ENCODE assay signal across 15 cellular contexts in genomic region chr4:110108960-110109359, GRCh38.
DNase-seq lines count a peak whose midpoint lies in the region; ATAC-seq and TF ChIP-seq lines count a peak whose summit lies in the region.
"Had no signal": no experiment of that assay in that cellular context is flagged by ENCODE, and none has a peak within 500 bp of the region (broad histone marks: within the 10 kb centered on the region; RNA-seq: fewer than 3 reads in every experiment).

No MANE protein-coding gene starts in this region.

- H3K79me2 ChIP-seq in GM23338 (replicated peaks; ENCODE audit: insufficient read depth), result peaks cover 70% of the 10 kb centered on the region

- H2AFZ ChIP-seq in GM23338, result no peak overlapping the region

- no peak overlapping the region for H3K4me3 ChIP-seq in GM23338
- no peak overlapping the region for H3K4me3 ChIP-seq in ovary
- H3K4me3 ChIP-seq: A549 had no signal

- no peaks in the 10 kb centered on the region for H3K27me3 ChIP-seq in GM23338 (ENCODE audit: insufficient read depth)
- H3K27me3 ChIP-seq in ovary, result no peaks in the 10 kb centered on the region
- H3K27me3 ChIP-seq: BE2C had no signal

- H3K27me3 Mint-ChIP-seq in GM23338 (ENCODE audit: insufficient read depth, low read depth, poor library complexity) (peaks cover 4% of the 10 kb centered on the region), mesothelial cell of epicardium (ENCODE audit: low read depth) (no peaks in the 10 kb centered on the region), immature natural killer cell (ENCODE audit: low read depth in 3 of 3) (no peaks in the 10 kb centered on the region)

- no peak overlapping the region for H3K4me2 ChIP-seq in GM23338

- H3K27ac ChIP-seq in GM23338 (ENCODE audit: low read depth) (peak overlapping the region; percentile 57; the same call in 1 of the 2 replicates), ovary (no peak overlapping the region)
- H3K27ac ChIP-seq: C4-2B had no signal

- no peak overlapping the region for H3K27ac Mint-ChIP-seq in GM23338
- peak overlapping the region; percentile 53 for H3K27ac Mint-ChIP-seq in mesothelial cell of epicardium
- H3K27ac Mint-ChIP-seq in immature natural killer cell, result no peak overlapping the region
- H3K27ac Mint-ChIP-seq: CD4-positive, alpha-beta memory T cell; IgD-negative memory B cell had no signal

- WGBS in ovary, 3 donors, result 93 to 99% (median 95%) methylated on average over 1 of the region's 1 CpG

- peaks cover 44% of the 10 kb centered on the region for H3K4me1 ChIP-seq in GM23338 (ENCODE audit: insufficient read depth)
- H3K4me1 ChIP-seq in ovary (ENCODE audit: insufficient read depth), result no peaks in the 10 kb centered on the region

- no peak for ATAC-seq in GM23338
- ATAC-seq: A549, HCT116 had no signal

- no peaks in the 10 kb centered on the region for H3K36me3 ChIP-seq in GM23338 (ENCODE audit: insufficient read depth)
- no peaks in the 10 kb centered on the region for H3K36me3 ChIP-seq in ovary

- no peaks in the 10 kb centered on the region for H3K9me2 ChIP-seq in GM23338 (ENCODE audit: insufficient read depth)

- peaks cover 18% of the 10 kb centered on the region; the same call in 2 of the 3 replicates for H3K36me3 Mint-ChIP-seq in GM23338 (ENCODE audit: low read depth)
- no peaks in the 10 kb centered on the region for H3K36me3 Mint-ChIP-seq in mesothelial cell of epicardium
- peaks cover 4 to 19% (median 14%) of the 10 kb centered on the region in 3 donors for H3K36me3 Mint-ChIP-seq in immature natural killer cell
- H3K36me3 Mint-ChIP-seq: IgD-negative memory B cell had no signal

- DNase-seq in GM23338 (ENCODE audit: low spot score), result no peak
- peak in 2 of 3 experiments; percentile 26 to 80 for DNase-seq in NCI-H1417 (lab: John Stamatoyannopoulos, UW)
- DNase-seq in NCI-H69 (lab: John Stamatoyannopoulos, UW), result peak; percentile 28
- no peak for DNase-seq in mesothelial cell of epicardium (ENCODE audit: low spot score in 2 of 2, unreplicated experiment in 2 of 2)
- DNase-seq in activated CD4-positive, alpha-beta T cell treated with anti-CD3 and anti-CD28 coated beads, Interleukin-2, amount 50 U/mL, for 4 hours, result no peak
- no peak for DNase-seq in ovary
- no peak for DNase-seq in immature natural killer cell
- DNase-seq: BE2C; CD4-positive, alpha-beta memory T cell; DMS153; GF-D8 had no signal

- peaks cover 8% of the 10 kb centered on the region for H4K20me1 ChIP-seq in GM23338 (replicated peaks; ENCODE audit: insufficient read depth)

- H3K9me3 Mint-ChIP-seq in GM23338, result no peaks in the 10 kb centered on the region
- H3K9me3 Mint-ChIP-seq in mesothelial cell of epicardium, result no peaks in the 10 kb centered on the region
- no peaks in the 10 kb centered on the region for H3K9me3 Mint-ChIP-seq in immature natural killer cell
- H3K9me3 Mint-ChIP-seq: CD4-positive, alpha-beta memory T cell; IgD-negative memory B cell had no signal

- H3K4me1 Mint-ChIP-seq in GM23338 (peaks cover 63% of the 10 kb centered on the region), mesothelial cell of epicardium (peaks cover 35% of the 10 kb centered on the region), immature natural killer cell (peaks cover 5 to 26% of the 10 kb centered on the region in 2 donors)

- TF ChIP-seq CTCF in GM23338 (conservative IDR thresholded peaks at IDR 0.05; ENCODE audit: low read depth in 2 of 2) (no peak), mesothelial cell of epicardium (IDR thresholded peaks at IDR 0.05; ENCODE audit: unreplicated experiment) (no peak), ovary (IDR thresholded peaks at IDR 0.05) (no peak)

- no peaks in the 10 kb centered on the region for H3F3A ChIP-seq in GM23338 (replicated peaks; ENCODE audit: low read depth)

- TF ChIP-seq POLR2A in ovary (IDR thresholded peaks at IDR 0.05), result no peak

- TF ChIP-seq EP300 in ovary (IDR thresholded peaks at IDR 0.05), result no peak

- no peaks in the 10 kb centered on the region for H3K9me3 ChIP-seq in ovary
- H3K9me3 ChIP-seq: A549, BE2C had no signal

- intact Hi-C loops in ovary (cut with DNase I), result no loop called here

- H3K4me3 Mint-ChIP-seq in GM23338 (no peak overlapping the region), mesothelial cell of epicardium (no peak overlapping the region), immature natural killer cell (no peak overlapping the region)
- H3K4me3 Mint-ChIP-seq: CD4-positive, alpha-beta memory T cell; IgD-negative memory B cell had no signal

TF ChIP-seq in GM23338, 12 proteins besides CTCF, POLR2A, EP300 and RAD21 (continues in another document):
- no peak for TF ChIP-seq EZH2phosphoT487 (IDR thresholded peaks at IDR 0.05; ENCODE audit: unreplicated experiment)
- TF ChIP-seq ZNF331 (CRISPR knock-in tag; IDR thresholded peaks at IDR 0.05; ENCODE audit: low read depth), result no peak
- no peak for TF ChIP-seq POLR2AphosphoS5 (IDR thresholded peaks at IDR 0.05; ENCODE audit: low read depth)
- TF ChIP-seq CREB1 (CRISPR knock-in tag; IDR thresholded peaks at IDR 0.05; ENCODE audit: low read depth), result no peak
- TF ChIP-seq ZNF114 (CRISPR knock-in tag; IDR thresholded peaks at IDR 0.05), result no peak
- TF ChIP-seq EZH2 (IDR thresholded peaks at IDR 0.05; ENCODE audit: low read depth, unreplicated experiment), result no peak
- no peak for TF ChIP-seq JUNB (IDR thresholded peaks at IDR 0.05; ENCODE audit: unreplicated experiment)
- no peak for TF ChIP-seq REST (IDR thresholded peaks at IDR 0.05; ENCODE audit: unreplicated experiment)
- no peak for TF ChIP-seq NANOG (IDR thresholded peaks at IDR 0.05; ENCODE audit: borderline replicate concordance)

Comparison
In these comparisons a context has a peak if more than half of its experiments do, and no peak if none do; other contexts are left out.
1. DNase-seq: peak in NCI-H1417 (2 of 3) and NCI-H69 (single experiment); none in GM23338 (single experiment), mesothelial cell of epicardium (0 of 2), activated CD4-positive, alpha-beta T cell treated with anti-CD3 and anti-CD28 coated beads, Interleukin-2, amount 50 U/mL, for 4 hours (0 of 2), ovary (0 of 5) and immature natural killer cell (0 of 3).